ENCODE assay signal across 1 cellular context in genomic region chr1:212477680-212478466, GRCh38.
TF ChIP-seq lines count a peak whose summit lies in the region.

No MANE protein-coding gene starts in this region.

TF ChIP-seq in K562, 482 proteins besides CTCF, POLR2A, EP300 and RAD21 (continued from another document and continues in another):
- peak; percentile 95 for TF ChIP-seq IRF9 (tag; IDR thresholded peaks at IDR 0.05)
- no peak for TF ChIP-seq RUNX1 (IDR thresholded peaks at IDR 0.05; ENCODE audit: low read depth)
- TF ChIP-seq CTBP1 (IDR thresholded peaks at IDR 0.05; ENCODE audit: borderline replicate concordance): no peak
- no peak for TF ChIP-seq SAFB2 (IDR thresholded peaks at IDR 0.05; ENCODE audit: borderline replicate concordance, low read depth, low read length, severe bottlenecking)
- TF ChIP-seq, protein P1, sequence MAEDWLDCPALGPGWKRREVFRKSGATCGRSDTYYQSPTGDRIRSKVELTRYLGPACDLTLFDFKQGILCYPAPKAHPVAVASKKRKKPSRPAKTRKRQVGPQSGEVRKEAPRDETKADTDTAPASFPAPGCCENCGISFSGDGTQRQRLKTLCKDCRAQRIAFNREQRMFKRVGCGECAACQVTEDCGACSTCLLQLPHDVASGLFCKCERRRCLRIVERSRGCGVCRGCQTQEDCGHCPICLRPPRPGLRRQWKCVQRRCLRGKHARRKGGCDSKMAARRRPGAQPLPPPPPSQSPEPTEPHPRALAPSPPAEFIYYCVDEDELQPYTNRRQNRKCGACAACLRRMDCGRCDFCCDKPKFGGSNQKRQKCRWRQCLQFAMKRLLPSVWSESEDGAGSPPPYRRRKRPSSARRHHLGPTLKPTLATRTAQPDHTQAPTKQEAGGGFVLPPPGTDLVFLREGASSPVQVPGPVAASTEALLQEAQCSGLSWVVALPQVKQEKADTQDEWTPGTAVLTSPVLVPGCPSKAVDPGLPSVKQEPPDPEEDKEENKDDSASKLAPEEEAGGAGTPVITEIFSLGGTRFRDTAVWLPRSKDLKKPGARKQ (CRISPR knock-in tag; IDR thresholded peaks at IDR 0.05): peak; percentile 79; the same call in 1 of the 2 replicates
- TF ChIP-seq MAFG (tag; conservative IDR thresholded peaks at IDR 0.05): peak; percentile 51
- TF ChIP-seq SMARCA4 (IDR thresholded peaks at IDR 0.05): no peak
- peak; percentile 85 for TF ChIP-seq ZKSCAN3 (CRISPR knock-in tag; IDR thresholded peaks at IDR 0.05)
- TF ChIP-seq SMARCC2 (IDR thresholded peaks at IDR 0.05; ENCODE audit: low read depth): no peak
- TF ChIP-seq, protein P2, sequence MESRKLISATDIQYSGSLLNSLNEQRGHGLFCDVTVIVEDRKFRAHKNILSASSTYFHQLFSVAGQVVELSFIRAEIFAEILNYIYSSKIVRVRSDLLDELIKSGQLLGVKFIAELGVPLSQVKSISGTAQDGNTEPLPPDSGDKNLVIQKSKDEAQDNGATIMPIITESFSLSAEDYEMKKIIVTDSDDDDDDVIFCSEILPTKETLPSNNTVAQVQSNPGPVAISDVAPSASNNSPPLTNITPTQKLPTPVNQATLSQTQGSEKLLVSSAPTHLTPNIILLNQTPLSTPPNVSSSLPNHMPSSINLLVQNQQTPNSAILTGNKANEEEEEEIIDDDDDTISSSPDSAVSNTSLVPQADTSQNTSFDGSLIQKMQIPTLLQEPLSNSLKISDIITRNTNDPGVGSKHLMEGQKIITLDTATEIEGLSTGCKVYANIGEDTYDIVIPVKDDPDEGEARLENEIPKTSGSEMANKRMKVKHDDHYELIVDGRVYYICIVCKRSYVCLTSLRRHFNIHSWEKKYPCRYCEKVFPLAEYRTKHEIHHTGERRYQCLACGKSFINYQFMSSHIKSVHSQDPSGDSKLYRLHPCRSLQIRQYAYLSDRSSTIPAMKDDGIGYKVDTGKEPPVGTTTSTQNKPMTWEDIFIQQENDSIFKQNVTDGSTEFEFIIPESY (CRISPR knock-in tag; IDR thresholded peaks at IDR 0.05): no peak
- TF ChIP-seq ID3 (CRISPR knock-in tag; IDR thresholded peaks at IDR 0.05): peak; percentile 93
- peak; percentile 99 for TF ChIP-seq ID3 (tag; IDR thresholded peaks at IDR 0.05)
- TF ChIP-seq, protein P3, sequence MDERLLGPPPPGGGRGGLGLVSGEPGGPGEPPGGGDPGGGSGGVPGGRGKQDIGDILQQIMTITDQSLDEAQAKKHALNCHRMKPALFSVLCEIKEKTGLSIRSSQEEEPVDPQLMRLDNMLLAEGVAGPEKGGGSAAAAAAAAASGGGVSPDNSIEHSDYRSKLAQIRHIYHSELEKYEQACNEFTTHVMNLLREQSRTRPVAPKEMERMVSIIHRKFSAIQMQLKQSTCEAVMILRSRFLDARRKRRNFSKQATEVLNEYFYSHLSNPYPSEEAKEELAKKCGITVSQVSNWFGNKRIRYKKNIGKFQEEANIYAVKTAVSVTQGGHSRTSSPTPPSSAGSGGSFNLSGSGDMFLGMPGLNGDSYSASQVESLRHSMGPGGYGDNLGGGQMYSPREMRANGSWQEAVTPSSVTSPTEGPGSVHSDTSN (CRISPR knock-in tag; IDR thresholded peaks at IDR 0.05; ENCODE audit: low read depth): no peak
- TF ChIP-seq, protein P3 (tag; conservative IDR thresholded peaks at IDR 0.05; ENCODE audit: low read depth): peak; percentile 85
- no peak for TF ChIP-seq ATF1 (CRISPR knock-in tag; IDR thresholded peaks at IDR 0.05)
- peak; percentile 45 for TF ChIP-seq ATF1 (tag; IDR thresholded peaks at IDR 0.05)
- TF ChIP-seq BMI1 (IDR thresholded peaks at IDR 0.05; ENCODE audit: low read length): no peak
- TF ChIP-seq, protein P4, sequence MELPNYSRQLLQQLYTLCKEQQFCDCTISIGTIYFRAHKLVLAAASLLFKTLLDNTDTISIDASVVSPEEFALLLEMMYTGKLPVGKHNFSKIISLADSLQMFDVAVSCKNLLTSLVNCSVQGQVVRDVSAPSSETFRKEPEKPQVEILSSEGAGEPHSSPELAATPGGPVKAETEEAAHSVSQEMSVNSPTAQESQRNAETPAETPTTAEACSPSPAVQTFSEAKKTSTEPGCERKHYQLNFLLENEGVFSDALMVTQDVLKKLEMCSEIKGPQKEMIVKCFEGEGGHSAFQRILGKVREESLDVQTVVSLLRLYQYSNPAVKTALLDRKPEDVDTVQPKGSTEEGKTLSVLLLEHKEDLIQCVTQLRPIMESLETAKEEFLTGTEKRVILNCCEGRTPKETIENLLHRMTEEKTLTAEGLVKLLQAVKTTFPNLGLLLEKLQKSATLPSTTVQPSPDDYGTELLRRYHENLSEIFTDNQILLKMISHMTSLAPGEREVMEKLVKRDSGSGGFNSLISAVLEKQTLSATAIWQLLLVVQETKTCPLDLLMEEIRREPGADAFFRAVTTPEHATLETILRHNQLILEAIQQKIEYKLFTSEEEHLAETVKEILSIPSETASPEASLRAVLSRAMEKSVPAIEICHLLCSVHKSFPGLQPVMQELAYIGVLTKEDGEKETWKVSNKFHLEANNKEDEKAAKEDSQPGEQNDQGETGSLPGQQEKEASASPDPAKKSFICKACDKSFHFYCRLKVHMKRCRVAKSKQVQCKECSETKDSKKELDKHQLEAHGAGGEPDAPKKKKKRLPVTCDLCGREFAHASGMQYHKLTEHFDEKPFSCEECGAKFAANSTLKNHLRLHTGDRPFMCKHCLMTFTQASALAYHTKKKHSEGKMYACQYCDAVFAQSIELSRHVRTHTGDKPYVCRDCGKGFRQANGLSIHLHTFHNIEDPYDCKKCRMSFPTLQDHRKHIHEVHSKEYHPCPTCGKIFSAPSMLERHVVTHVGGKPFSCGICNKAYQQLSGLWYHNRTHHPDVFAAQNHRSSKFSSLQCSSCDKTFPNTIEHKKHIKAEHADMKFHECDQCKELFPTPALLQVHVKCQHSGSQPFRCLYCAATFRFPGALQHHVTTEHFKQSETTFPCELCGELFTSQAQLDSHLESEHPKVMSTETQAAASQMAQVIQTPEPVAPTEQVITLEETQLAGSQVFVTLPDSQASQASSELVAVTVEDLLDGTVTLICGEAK (IDR thresholded peaks at IDR 0.05): peak; percentile 62; the same call in 1 of the 2 replicates
- TF ChIP-seq, protein P4 (CRISPR knock-in tag; IDR thresholded peaks at IDR 0.05): no peak
- no peak for TF ChIP-seq NFRKB (IDR thresholded peaks at IDR 0.05; ENCODE audit: low read depth)
- no peak for TF ChIP-seq TAF9B (IDR thresholded peaks at IDR 0.05; ENCODE audit: partially characterized antibody)
- peak; percentile 91 for TF ChIP-seq ZNF134 (CRISPR knock-in tag; conservative IDR thresholded peaks at IDR 0.05)
- no peak for TF ChIP-seq ZEB2 (IDR thresholded peaks at IDR 0.05)
- TF ChIP-seq NR0B1 (IDR thresholded peaks at IDR 0.05; ENCODE audit: partially characterized antibody): no peak
- peak; percentile 99 for TF ChIP-seq ZBTB9 (CRISPR knock-in tag; IDR thresholded peaks at IDR 0.05)
- TF ChIP-seq PRMT5 (CRISPR knock-in tag; IDR thresholded peaks at IDR 0.05): no peak
- TF ChIP-seq, protein P5, sequence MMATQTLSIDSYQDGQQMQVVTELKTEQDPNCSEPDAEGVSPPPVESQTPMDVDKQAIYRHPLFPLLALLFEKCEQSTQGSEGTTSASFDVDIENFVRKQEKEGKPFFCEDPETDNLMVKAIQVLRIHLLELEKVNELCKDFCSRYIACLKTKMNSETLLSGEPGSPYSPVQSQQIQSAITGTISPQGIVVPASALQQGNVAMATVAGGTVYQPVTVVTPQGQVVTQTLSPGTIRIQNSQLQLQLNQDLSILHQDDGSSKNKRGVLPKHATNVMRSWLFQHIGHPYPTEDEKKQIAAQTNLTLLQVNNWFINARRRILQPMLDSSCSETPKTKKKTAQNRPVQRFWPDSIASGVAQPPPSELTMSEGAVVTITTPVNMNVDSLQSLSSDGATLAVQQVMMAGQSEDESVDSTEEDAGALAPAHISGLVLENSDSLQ (IDR thresholded peaks at IDR 0.05): no peak
- TF ChIP-seq SP1 (CRISPR knock-in tag; IDR thresholded peaks at IDR 0.05): no peak
- TF ChIP-seq ZNF589 (CRISPR knock-in tag; IDR thresholded peaks at IDR 0.05; ENCODE audit: low read depth): peak; percentile 100
- no peak for TF ChIP-seq NFYB (IDR thresholded peaks at IDR 0.05; ENCODE audit: extremely low read depth, insufficient read length)
- no peak for TF ChIP-seq ASH1L (IDR thresholded peaks at IDR 0.05; ENCODE audit: borderline replicate concordance, low read depth, partially characterized antibody)
- peak; percentile 97 for TF ChIP-seq RHOXF2B (CRISPR knock-in tag; conservative IDR thresholded peaks at IDR 0.05)
- TF ChIP-seq MCM2 (IDR thresholded peaks at IDR 0.05; ENCODE audit: low read depth): no peak
- TF ChIP-seq RBM15 (IDR thresholded peaks at IDR 0.05; ENCODE audit: insufficient read depth, low read length): no peak
- TF ChIP-seq ILF3 (IDR thresholded peaks at IDR 0.05; ENCODE audit: borderline replicate concordance): no peak
- no peak for TF ChIP-seq FOXK2 (conservative IDR thresholded peaks at IDR 0.05 in 1 of 2, IDR thresholded peaks at IDR 0.05 in 1 of 2; ENCODE audit: low read depth in 2 of 2)
- TF ChIP-seq NBN (IDR thresholded peaks at IDR 0.05; ENCODE audit: low read depth): no peak
- TF ChIP-seq TBP (optimal IDR thresholded peaks at IDR 0.05; ENCODE audit: low read depth, low read length): no peak
